Comparison of ENCODE assay signal across 10 cellular contexts in the genomic region with DNA sequence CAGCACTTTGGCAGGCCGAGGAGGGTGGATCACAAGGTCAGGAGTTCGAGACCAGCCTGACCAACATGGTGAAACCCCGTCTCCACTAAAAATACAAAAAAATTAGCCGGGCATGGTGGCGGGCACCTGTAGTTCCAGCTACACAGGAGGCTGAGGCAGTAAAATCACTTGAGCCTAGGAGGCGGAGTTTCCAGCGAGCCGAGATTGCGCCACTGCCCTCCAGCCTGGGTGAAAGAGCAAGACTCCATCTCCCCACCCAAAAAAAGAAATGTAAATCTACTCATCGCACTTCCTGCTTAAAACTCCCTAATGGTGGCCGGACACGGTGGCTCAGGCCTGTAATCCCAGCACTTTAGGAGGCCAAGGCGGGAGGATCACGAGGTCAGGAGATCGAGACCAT. TPM values are rescaled to one million over a fixed set of nuclear protein-coding genes. Genes with fewer than 3 reads are reported as not detected.
DNase-seq lines count a peak whose midpoint lies in the region; ATAC-seq, FAIRE-seq and TF ChIP-seq lines count a peak whose summit lies in the region.
"Not testable (repeated sequence)": the region's sequence is repeated elsewhere in the genome, so short reads cannot be mapped to it uniquely, and the experiment has no call there.
"Had no signal": no experiment of that assay in that cellular context is flagged by ENCODE, and none has a peak within 500 bp of the region (broad histone marks: within the 10 kb centered on the region; RNA-seq: fewer than 3 reads in every experiment).

No MANE protein-coding gene starts in this region.

- peak overlapping the region; percentile 88; the same call in 1 of the 2 replicates for H2BK20ac ChIP-seq in H1 (ENCODE audit: low read length)

- intact Hi-C loops in Calu3 (cut with micrococcal nuclease; ENCODE audit: unreplicated experiment); left ventricle myocardium inferior (cut with micrococcal nuclease); uterus (cut with DNase I; ENCODE audit: low total_unique reads): not testable (repeated sequence)

- TF ChIP-seq EP300 in H1 (IDR thresholded peaks at IDR 0.05; ENCODE audit: borderline replicate concordance in 1 of 2, low read depth in 2 of 2, low read length in 2 of 2): not testable (repeated sequence)

- H3K79me1 ChIP-seq in H1 (ENCODE audit: low read depth, low read length): not testable (repeated sequence)

- H3K36me3 ChIP-seq in H1 (ENCODE audit: control insufficient read depth in 2 of 4, insufficient read depth in 4 of 4, low read length in 3 of 4); stomach smooth muscle (ENCODE audit: control insufficient read depth in 2 of 2, insufficient read depth in 2 of 2, low read length in 2 of 2); uterus: not testable (repeated sequence)
- H3K36me3 ChIP-seq in left ventricle myocardium inferior: peaks cover 17% of the 10 kb centered on the region

- peaks cover 14% of the 10 kb centered on the region for H3K4me1 Mint-ChIP-seq in Calu3 (ENCODE audit: low read depth, unreplicated experiment)
- not testable (repeated sequence) for H3K4me1 Mint-ChIP-seq in IgD-negative memory B cell
- H3K4me1 Mint-ChIP-seq in T-helper 17 cell: peaks cover 11% of the 10 kb centered on the region
- H3K4me1 Mint-ChIP-seq in nephron: peaks cover 33% of the 10 kb centered on the region

- H3K27ac Mint-ChIP-seq in Calu3 (ENCODE audit: unreplicated experiment) (peak overlapping the region; percentile 79), IgD-negative memory B cell (peak overlapping the region in 2 of 3 donors; percentile 87 to 92), nephron (peak overlapping the region; percentile 94 to 97 (median 96))
- not testable (repeated sequence) for H3K27ac Mint-ChIP-seq in T-helper 17 cell

- not testable (repeated sequence) for H4K8ac ChIP-seq in H1 (ENCODE audit: extremely low read depth, insufficient read depth, low read length)

- H3K79me2 ChIP-seq in H1 (ENCODE audit: control insufficient read depth in 1 of 2, insufficient read depth in 2 of 2, low read length in 2 of 2): not testable (repeated sequence)

- TF ChIP-seq POLR2A in H1 (IDR thresholded peaks at IDR 0.05; ENCODE audit: control extremely low read depth in 1 of 2, low read depth in 2 of 2, low read length in 2 of 2); uterus (IDR thresholded peaks at IDR 0.05): not testable (repeated sequence)

- not testable (repeated sequence) for TF ChIP-seq RAD21 in H1 (IDR thresholded peaks at IDR 0.05 in 1 of 2, conservative IDR thresholded peaks at IDR 0.05 in 1 of 2; ENCODE audit: low read depth in 2 of 2, low read length in 2 of 2)

- not testable (repeated sequence) for FAIRE-seq in H1 (lab: Jason Lieb, UNC)

- H2AFZ ChIP-seq in H1 (ENCODE audit: low read length): not testable (repeated sequence)

- not testable (repeated sequence) for H3K4ac ChIP-seq in H1 (replicated peaks; ENCODE audit: insufficient read length, low read depth, low read length)

- not testable (repeated sequence) for H3K9me3 ChIP-seq in T-helper 17 cell (ENCODE audit: control insufficient read depth, low read length, poor library complexity, severe bottlenecking); H1 (ENCODE audit: insufficient read depth in 2 of 2, low read depth in 1 of 2, low read length in 1 of 2); left ventricle myocardium inferior (replicated peaks); stomach smooth muscle (ENCODE audit: control insufficient read depth in 2 of 2, low read length in 2 of 2); uterus

- peak overlapping the region; percentile 35 for H4K91ac ChIP-seq in H1 (replicated peaks; ENCODE audit: insufficient read length, low read length)

- H3K4me3 ChIP-seq in H1 (ENCODE audit: extremely low read depth in 1 of 4, insufficient read depth in 2 of 4, low read depth in 3 of 4, low read length in 4 of 4); left ventricle myocardium inferior; stomach smooth muscle (ENCODE audit: low read length in 2 of 2); uterus: not testable (repeated sequence)

- H2BK15ac ChIP-seq in H1 (ENCODE audit: low read length): not testable (repeated sequence)

- H3K23ac ChIP-seq in H1 (ENCODE audit: insufficient read length): not testable (repeated sequence)

- peaks cover 38% of the 10 kb centered on the region for H3K36me3 Mint-ChIP-seq in Calu3 (ENCODE audit: insufficient read depth, unreplicated experiment)
- H3K36me3 Mint-ChIP-seq in IgD-negative memory B cell; T-helper 17 cell (ENCODE audit: low read depth); nephron (ENCODE audit: low read depth): not testable (repeated sequence)

- H2AK5ac ChIP-seq in H1 (ENCODE audit: low read depth, low read length): not testable (repeated sequence)

- H3K14ac ChIP-seq in H1 (ENCODE audit: insufficient read length): not testable (repeated sequence)

- POLR2A ChIA-PET in H1 (lab: Charles Lee; ENCODE audit: partially characterized antibody): interaction anchor here (1.0 to 11.9 kb wide), 16 partner anchors 9 to 140 kb away, joined by 3 to 223 read pairs (median 12); a partner anchor contains a TSS

- not testable (repeated sequence) for H3K27me3 ChIP-seq in H1 (replicated peaks in 1 of 4; ENCODE audit: control insufficient read depth in 3 of 4, extremely low read depth in 1 of 4, insufficient read depth in 3 of 4, low read length in 3 of 4); left ventricle myocardium inferior (ENCODE audit: low read depth); stomach smooth muscle (ENCODE audit: control insufficient read depth in 1 of 2, insufficient read depth in 2 of 2, low read length in 2 of 2); uterus

- not testable (repeated sequence) for H3K27me3 Mint-ChIP-seq in Calu3 (ENCODE audit: unreplicated experiment); IgD-negative memory B cell; T-helper 17 cell; nephron (ENCODE audit: low read depth)

- H3K4me1 ChIP-seq in H1 (replicated peaks in 1 of 4; ENCODE audit: control insufficient read depth in 3 of 4, insufficient read depth in 4 of 4, low read length in 3 of 4) (peaks cover 12 to 44% (median 38%) of the 10 kb centered on the region in 4 experiments), left ventricle myocardium inferior (peaks cover 40% of the 10 kb centered on the region), stomach smooth muscle (ENCODE audit: control insufficient read depth, insufficient read depth, low read length) (peaks cover 25% of the 10 kb centered on the region), uterus (peaks cover 6 to 17% of the 10 kb centered on the region in 2 donors)

- not testable (repeated sequence) for H2BK12ac ChIP-seq in H1 (ENCODE audit: low read depth, low read length)

- H3K23me2 ChIP-seq in H1 (ENCODE audit: low read depth, low read length): not testable (repeated sequence)

- H3K56ac ChIP-seq in H1 (replicated peaks; ENCODE audit: insufficient read length, low read depth, low read length): not testable (repeated sequence)

- not testable (repeated sequence) for H2BK120ac ChIP-seq in H1 (replicated peaks; ENCODE audit: low read depth, low read length)

- H3K9me3 Mint-ChIP-seq in Calu3 (ENCODE audit: low read depth, unreplicated experiment); IgD-negative memory B cell; nephron: not testable (repeated sequence)

- not testable (repeated sequence) for H4K5ac ChIP-seq in H1 (ENCODE audit: insufficient read length, low read depth, low read length)

- H3K4me2 ChIP-seq in H1 (ENCODE audit: insufficient read depth in 1 of 2, low read depth in 2 of 2, low read length in 2 of 2): not testable (repeated sequence)

- CTCF ChIA-PET in Calu3 (lab: Charles Lee) (interaction anchor here (0.7 to 4.8 kb wide), 6 partner anchors 9 to 104 kb away, joined by 3 to 38 read pairs (median 6); no protein-coding TSS in a partner anchor), H1 (lab: Charles Lee; ENCODE audit: partially characterized antibody) (interaction anchor here (1.0 to 24.8 kb wide), 12 partner anchors 11 to 140 kb away, joined by 3 to 659 read pairs (median 8); a partner anchor contains a TSS)

- H3K27ac ChIP-seq in H1 (ENCODE audit: low read depth, low read length): peak overlapping the region; percentile 90; the same call in 1 of the 2 replicates
- peak overlapping the region; percentile 63 for H3K27ac ChIP-seq in left ventricle myocardium inferior (replicated peaks)
- H3K27ac ChIP-seq in stomach smooth muscle (ENCODE audit: low read length): peak overlapping the region; percentile 46
- H3K27ac ChIP-seq in uterus: peak overlapping the region; percentile 83 to 89

- 88% methylated on average over 15 of the region's 15 CpGs; no CpG with 5 or more reads in 1 of the 2 experiments for WGBS in H1 (ENCODE audit: extremely low coverage in 1 of 2, insufficient coverage in 1 of 2, insufficient read length in 1 of 2, insufficient replicate concordance in 2 of 2, low coverage in 1 of 2, low lambda C conversion rate in 2 of 2, missing lambda C conversion rate in 1 of 2), 2 experiments

- TF ChIP-seq CTCF in Calu3 (IDR thresholded peaks at IDR 0.05; ENCODE audit: unreplicated experiment); H1 (IDR thresholded peaks at IDR 0.05; ENCODE audit: control extremely low read depth in 1 of 3, insufficient read depth in 1 of 3, low read depth in 1 of 3, low read length in 3 of 3); left ventricle myocardium inferior (IDR thresholded peaks at IDR 0.05; ENCODE audit: borderline replicate concordance); nephron (IDR thresholded peaks at IDR 0.05; ENCODE audit: unreplicated experiment in 3 of 3); uterus (IDR thresholded peaks at IDR 0.05): not testable (repeated sequence)

- ATAC-seq in T-helper 17 cell: not testable (repeated sequence)

- H3K9ac ChIP-seq in H1 (replicated peaks in 1 of 4; ENCODE audit: extremely low read depth in 1 of 4, low read depth in 3 of 4, low read length in 3 of 4); stomach smooth muscle (ENCODE audit: low read length in 2 of 2): not testable (repeated sequence)

- H3K18ac ChIP-seq in H1 (ENCODE audit: extremely low read depth, low read length): not testable (repeated sequence)

- not testable (repeated sequence) for H3K4me3 Mint-ChIP-seq in Calu3 (ENCODE audit: low read depth, unreplicated experiment); nephron
- H3K4me3 Mint-ChIP-seq in IgD-negative memory B cell: peak overlapping the region in 1 of 4 donors; percentile 65
- H3K4me3 Mint-ChIP-seq in T-helper 17 cell: peak overlapping the region; percentile 28

- DNase-seq in Calu3; T-helper 17 cell; H1 (ENCODE audit: low read depth in 1 of 2, low spot score in 2 of 2); left ventricle myocardium inferior; uterus: not testable (repeated sequence)

- BruUV-seq in Calu3 (replicated peaks; lab: Mats Ljungman, UMichigan): not testable (repeated sequence)

- H2BK5ac ChIP-seq in H1 (ENCODE audit: low read depth, low read length): peak overlapping the region; percentile 98; the same call in 1 of the 2 replicates

- H4K20me1 ChIP-seq in H1 (replicated peaks in 1 of 2; ENCODE audit: control insufficient read depth in 1 of 2, insufficient read depth in 2 of 2, low read length in 2 of 2): not testable (repeated sequence)

RNA-seq across cellular contexts. Expression of a gene that starts 22.2 kb away (rescaled TPM):
- total RNA-seq in Calu3 (2022): 18.1 and 22.4 TPM in 2 replicates
- 0.45 TPM for polyA plus RNA-seq in IgD-negative memory B cell
- under 1 TPM; 0.55 to 0.57 TPM for total RNA-seq in T-helper 17 cell
- 9.6 and 10.1 TPM in 2 replicates for total RNA-seq in H1 (2021; fragmentation: NEBNext Ultra II Directional; extraction: Animal tissue kit (Norgen Biotek cat#: 25700))
- polyA plus RNA-seq in H1 (2011; rRNA removed): 11.3 and 25.2 TPM in 2 replicates
- polyA plus RNA-seq in H1 (2011; cell fraction: cytosol; rRNA removed): 7.2 TPM
- polyA plus RNA-seq in H1 (2011; cell fraction: nucleus; rRNA removed): 15.2 TPM
- polyA plus RNA-seq in H1 (2012, experiment 1 of 2): 3.4 to 8.6 TPM (median 7.8 TPM) in 4 replicates
- 6.1 TPM for polyA plus RNA-seq in H1 (2012, experiment 2 of 2)
- 16.7 TPM for polyA plus RNA-seq in H1 (2013, experiment 1 of 2)
- 14.5 TPM for polyA plus RNA-seq in H1 (2013, experiment 2 of 2)
- 3.4 and 4.5 TPM in 2 replicates for polyA minus RNA-seq in H1 (2011; rRNA and poly(A)+ RNA removed)
- 11.4 TPM for polyA minus RNA-seq in H1 (2011; cell fraction: cytosol; rRNA and poly(A)+ RNA removed)
- 22.5 TPM for polyA minus RNA-seq in H1 (2011; cell fraction: nucleus; rRNA and poly(A)+ RNA removed)
- total RNA-seq in left ventricle myocardium inferior: 5.5 TPM
- total RNA-seq in uterus: 10 to 100 TPM in 3 of 4 donors, 1 to 10 TPM in 1; 3.6 to 49.0 (median 19.9) TPM
- total RNA-seq: OCI-LY7 had no signal
- polyA plus RNA-seq: CD14-positive monocyte had no signal

RNA-seq across cellular contexts. Expression of a gene that starts 22.5 kb away (rescaled TPM):
- total RNA-seq in Calu3 (2022) (49.7 and 51.0 TPM in 2 replicates), T-helper 17 cell (100 to 1,000 TPM; 733 to 757 TPM), left ventricle myocardium inferior (12.5 TPM), uterus (10 to 100 TPM; 13.8 to 52.1 (median 30.0) TPM)
- polyA plus RNA-seq in IgD-negative memory B cell (108 TPM), H1 (2011; rRNA removed) (25.2 and 45.7 TPM in 2 replicates)
- total RNA-seq in H1 (2021; fragmentation: NEBNext Ultra II Directional; extraction: Animal tissue kit (Norgen Biotek cat#: 25700)): 25.8 and 29.8 TPM in 2 replicates
- 17.6 TPM for polyA plus RNA-seq in H1 (2011; cell fraction: cytosol; rRNA removed)
- polyA plus RNA-seq in H1 (2011; cell fraction: nucleus; rRNA removed): 150 TPM
- 11.3 to 25.2 TPM (median 22.8 TPM) in 4 replicates for polyA plus RNA-seq in H1 (2012, experiment 1 of 2)
- 17.0 TPM for polyA plus RNA-seq in H1 (2012, experiment 2 of 2)
- polyA plus RNA-seq in H1 (2013, experiment 1 of 2): 17.4 TPM
- 20.0 TPM for polyA plus RNA-seq in H1 (2013, experiment 2 of 2)
- 11.4 and 17.1 TPM in 2 replicates for polyA minus RNA-seq in H1 (2011; rRNA and poly(A)+ RNA removed)
- 25.4 TPM for polyA minus RNA-seq in H1 (2011; cell fraction: cytosol; rRNA and poly(A)+ RNA removed)
- 43.3 TPM for polyA minus RNA-seq in H1 (2011; cell fraction: nucleus; rRNA and poly(A)+ RNA removed)

RNA-seq across cellular contexts. Expression of a gene that starts 31.8 kb away (rescaled TPM):
- total RNA-seq in Calu3 (2022) (93.1 and 99.2 TPM in 2 replicates), T-helper 17 cell (10 to 100 TPM; 27.9 to 29.7 TPM), left ventricle myocardium inferior (74.2 TPM), uterus (10 to 100 TPM; 13.8 to 44.9 (median 36.4) TPM)
- polyA plus RNA-seq in IgD-negative memory B cell (42.7 TPM), H1 (2011; rRNA removed) (37.3 and 50.5 TPM in 2 replicates)
- total RNA-seq in H1 (2021; fragmentation: NEBNext Ultra II Directional; extraction: Animal tissue kit (Norgen Biotek cat#: 25700)): 58.0 and 59.1 TPM in 2 replicates
- 61.8 TPM for polyA plus RNA-seq in H1 (2011; cell fraction: cytosol; rRNA removed)
- polyA plus RNA-seq in H1 (2011; cell fraction: nucleus; rRNA removed): 77.6 TPM
- polyA plus RNA-seq in H1 (2012, experiment 1 of 2): 45.8 to 52.6 TPM (median 51.0 TPM) in 4 replicates
- polyA plus RNA-seq in H1 (2012, experiment 2 of 2): 44.6 TPM
- polyA plus RNA-seq in H1 (2013, experiment 1 of 2): 54.7 TPM
- polyA plus RNA-seq in H1 (2013, experiment 2 of 2): 50.1 TPM
- 27.9 and 41.1 TPM in 2 replicates for polyA minus RNA-seq in H1 (2011; rRNA and poly(A)+ RNA removed)
- 23.5 TPM for polyA minus RNA-seq in H1 (2011; cell fraction: cytosol; rRNA and poly(A)+ RNA removed)
- 39.4 TPM for polyA minus RNA-seq in H1 (2011; cell fraction: nucleus; rRNA and poly(A)+ RNA removed)

RNA-seq across cellular contexts. Expression of a gene that starts 42.7 kb away (rescaled TPM):
- total RNA-seq in Calu3 (2022): 72.7 and 85.3 TPM in 2 replicates
- polyA plus RNA-seq in IgD-negative memory B cell: 40.4 TPM
- total RNA-seq in T-helper 17 cell: 10 to 100 TPM; 32.3 to 41.4 TPM
- 78.3 and 84.4 TPM in 2 replicates for total RNA-seq in H1 (2021; fragmentation: NEBNext Ultra II Directional; extraction: Animal tissue kit (Norgen Biotek cat#: 25700))
- polyA plus RNA-seq in H1 (2011; rRNA removed): 198 and 228 TPM in 2 replicates
- 154 TPM for polyA plus RNA-seq in H1 (2011; cell fraction: cytosol; rRNA removed)
- polyA plus RNA-seq in H1 (2011; cell fraction: nucleus; rRNA removed): 131 TPM
- 57.3 to 96.0 TPM (median 90.9 TPM) in 4 replicates for polyA plus RNA-seq in H1 (2012, experiment 1 of 2)
- 222 TPM for polyA plus RNA-seq in H1 (2012, experiment 2 of 2)
- 161 TPM for polyA plus RNA-seq in H1 (2013, experiment 1 of 2)
- polyA plus RNA-seq in H1 (2013, experiment 2 of 2): 151 TPM
- polyA minus RNA-seq in H1 (2011; rRNA and poly(A)+ RNA removed): 12.3 and 15.6 TPM in 2 replicates
- 31.5 TPM for polyA minus RNA-seq in H1 (2011; cell fraction: cytosol; rRNA and poly(A)+ RNA removed)
- polyA minus RNA-seq in H1 (2011; cell fraction: nucleus; rRNA and poly(A)+ RNA removed): 32.7 TPM
- total RNA-seq in left ventricle myocardium inferior: 67.3 TPM
- total RNA-seq in uterus: 100 to 1,000 TPM in 1 of 4 donors, 10 to 100 TPM in 2, 1 to 10 TPM in 1; 8.9 to 438 (median 35.3) TPM

Comparison
In these comparisons a context has a peak if more than half of its experiments do, and no peak if none do; other contexts are left out.
1. RNA of a gene that starts 22.5 kb away (total RNA-seq): 733 to 757 TPM in T-helper 17 cell; 49.7 to 51.0 TPM in Calu3, 13.8 to 52.1 TPM in uterus, 25.8 to 29.8 TPM in H1 and 12.5 TPM in left ventricle myocardium inferior (single experiment); every median in the first group is over 10 times any median in the second.
2. Peak in every context shown above with its lines, with median percentiles within 50 percentile points of each other: H3K27ac ChIP-seq.